15 cellular contexts compared by ENCODE assay signal in genomic region chr13:84651288-84651687, GRCh38.
DNase-seq lines count a peak whose midpoint lies in the region; ATAC-seq and TF ChIP-seq lines count a peak whose summit lies in the region.
"Had no signal": no experiment of that assay in that cellular context is flagged by ENCODE, and none has a peak within 500 bp of the region (broad histone marks: within the 10 kb centered on the region; RNA-seq: fewer than 3 reads in every experiment).

No MANE protein-coding gene starts in this region.

- no peak overlapping the region for H3K4me3 ChIP-seq in body of pancreas

- H3K36me3 ChIP-seq in body of pancreas (replicated peaks in 1 of 2; ENCODE audit: insufficient read depth in 1 of 2, low read depth in 2 of 2) = no peaks in the 10 kb centered on the region

- no peak overlapping the region for H3K27ac ChIP-seq in body of pancreas

- H3K9me3 ChIP-seq in body of pancreas = no peaks in the 10 kb centered on the region

- in situ Hi-C loops in Caki2 (cut with HindIII; ENCODE audit: low pct_unique_long_range_greater_than_20kb, low sequenced_read_pairs) = no loop called here

- peak; percentile 42 for ATAC-seq in body of pancreas

- DNase-seq in Caki2 (ENCODE audit: low read depth) = peak; percentile 81
- peak; percentile 73 for DNase-seq in HT1080 (ENCODE audit: low read depth)
- peak; percentile 19 to 49 (median 25) for DNase-seq in body of pancreas
- DNase-seq in kidney glomerular epithelial cell (lab: John Stamatoyannopoulos, UW) = peak; percentile 87
- DNase-seq in HuH-7.5 (ENCODE audit: low spot score) = no peak
- DNase-seq in NOMO-1 treated with dmso at 0.1 percent for 144 hours (lab: John Stamatoyannopoulos, UW; ENCODE audit: unreplicated experiment) = no peak
- no peak for DNase-seq in NCI-H2107 treated with DMSO at 0.1 percent for 48 hours (lab: John Stamatoyannopoulos, UW; ENCODE audit: unreplicated experiment)
- no peak for DNase-seq in activated effector memory CD4-positive, alpha-beta T cell treated with Interleukin-2 at 50 U/mL for 16 hours
- DNase-seq: activated CD8-positive, alpha-beta memory T cell treated with anti-CD3 and anti-CD28 coated beads, Interleukin-2, amount 50 U/mL, for 48 hours; effector memory CD4-positive, alpha-beta T cell; midbrain; NCI-H1105; NCI-H524 treated with DMSO at 0.1 percent for 48 hours; SHP77 treated with DMSO at 0.1 percent for 48 hours; substantia nigra had no signal

- no peaks in the 10 kb centered on the region for H3K4me1 ChIP-seq in body of pancreas

- TF ChIP-seq POLR2A in body of pancreas (IDR thresholded peaks at IDR 0.05) = no peak

- WGBS in body of pancreas, 2 donors = 36 to 52% methylated on average over 5 of the region's 5 CpGs

- TF ChIP-seq CTCF in body of pancreas (IDR thresholded peaks at IDR 0.05) = no peak

- intact Hi-C loops in body of pancreas (cut with DNase I) = no loop called here

- H3K27me3 ChIP-seq in body of pancreas = no peaks in the 10 kb centered on the region

Comparison
In these comparisons a context has a peak if more than half of its experiments do, and no peak if none do; other contexts are left out.
1. DNase-seq: peak in Caki2 (single experiment), HT1080 (single experiment), body of pancreas (4 of 4) and kidney glomerular epithelial cell (single experiment); none in HuH-7.5 (single experiment), NOMO-1 treated with dmso at 0.1 percent for 144 hours (single experiment), NCI-H2107 treated with DMSO at 0.1 percent for 48 hours (single experiment) and activated effector memory CD4-positive, alpha-beta T cell treated with Interleukin-2 at 50 U/mL for 16 hours (single experiment).